Comparison of ENCODE assay signal across 1 cellular context in the genomic region with DNA sequence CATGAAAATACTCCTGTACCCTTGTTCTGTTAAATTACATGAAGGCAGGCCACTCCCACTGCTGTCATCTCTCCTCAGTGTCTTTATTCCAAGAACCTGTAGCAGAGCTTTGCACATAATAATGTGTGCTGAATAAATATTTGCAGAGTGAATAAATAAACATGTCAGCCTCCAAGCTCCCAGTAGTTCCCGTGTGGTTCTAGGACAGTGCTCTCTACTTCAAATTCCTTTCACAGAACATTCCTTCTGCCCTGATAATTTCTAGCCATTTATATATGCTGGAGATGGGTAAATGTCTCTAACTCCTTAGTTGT.
TF ChIP-seq lines count a peak whose summit lies in the region.

No MANE protein-coding gene starts in this region.

TF ChIP-seq in H1, 55 proteins besides CTCF, POLR2A, EP300 and RAD21:
- no peak for TF ChIP-seq CBX8 (IDR thresholded peaks at IDR 0.05; ENCODE audit: borderline replicate concordance, low read depth, low read length)
TF ChIP-seq in H1: peak in this region for 0.
